In genomic region chr4:112112590-112113170, GRCh38 we compare ENCODE assay signal across 18 cellular contexts. TPM values are rescaled to one million over a fixed set of nuclear protein-coding genes. Genes with fewer than 3 reads are reported as not detected.
DNase-seq lines count a peak whose midpoint lies in the region; ATAC-seq and TF ChIP-seq lines count a peak whose summit lies in the region.
"Had no signal": no experiment of that assay in that cellular context is flagged by ENCODE, and none has a peak within 500 bp of the region (broad histone marks: within the 10 kb centered on the region; RNA-seq: fewer than 3 reads in every experiment).

No MANE protein-coding gene starts in this region.

- no peaks in the 10 kb centered on the region for H3K27me3 ChIP-seq in uterus

- no peak overlapping the region for H3K4me3 ChIP-seq in uterus
- H3K4me3 ChIP-seq: HAP-1 had no signal

- H3K9me3 ChIP-seq in uterus = no peaks in the 10 kb centered on the region
- H3K9me3 ChIP-seq: HAP-1 had no signal

- H3K27ac ChIP-seq in VCaP = peak overlapping the region; percentile 96
- no peak overlapping the region for H3K27ac ChIP-seq in uterus

- TF ChIP-seq POLR2A in uterus (IDR thresholded peaks at IDR 0.05) = no peak

- no peak for DNase-seq in activated CD4-positive, alpha-beta T cell treated with anti-CD3 and anti-CD28 coated beads for 36 hours
- DNase-seq in activated CD4-positive, alpha-beta T cell treated with anti-CD3 and anti-CD28 coated beads for 4 hours = no peak
- DNase-seq in left lobe of liver (ENCODE audit: low spot score) = no peak
- no peak for DNase-seq in NOMO-1 treated with DMSO at 0.1 percent for 48 hours (lab: John Stamatoyannopoulos, UW; ENCODE audit: unreplicated experiment)
- DNase-seq in uterus = no peak
- DNase-seq in left cardiac atrium = no peak
- DNase-seq: activated CD4-positive, alpha-beta T cell treated with anti-CD3 and anti-CD28 coated beads, Interleukin-2, amount 50 U/mL, for 1 hour; activated T-cell treated with anti-CD3 and anti-CD28 coated beads, Interleukin-2, amount 50 U/mL, for 4 hours; DMS79 treated with DMSO at 0.1 percent for 48 hours; left ventricle myocardium superior; right cardiac atrium; Right ventricle myocardium superior; stimulated activated CD4-positive, alpha-beta T cell treated with anti-CD3 and anti-CD28 coated beads, Interleukin-2, amount 100 ng/mL, for 24 hours; stimulated activated CD8-positive, alpha-beta memory T cell treated with anti-CD3 and anti-CD28 coated beads, Interleukin-4, amount 100 ng/mL, for 48 hours; T1000 had no signal

- H3K27me3 Mint-ChIP-seq in activated CD4-positive, alpha-beta T cell treated with anti-CD3 and anti-CD28 coated beads for 36 hours = no peaks in the 10 kb centered on the region
- H3K27me3 Mint-ChIP-seq in stimulated activated memory B cell treated with anti-CD40 and anti-IgM and Interleukin-4, amounts not matched to agents 10 μg/mL and 1 μg/mL and 100 μg/mL, for 72 hours = no peaks in the 10 kb centered on the region

- CTCF ChIA-PET in activated CD4-positive, alpha-beta T cell treated with anti-CD3 and anti-CD28 coated beads for 36 hours (lab: Charles Lee) = interaction anchor here (1.0 kb wide), 2 partner anchors 11 to 13 kb away, joined by 4 read pairs; no protein-coding TSS in a partner anchor

- TF ChIP-seq CTCF in VCaP (conservative IDR thresholded peaks at IDR 0.05) = no peak
- TF ChIP-seq CTCF in uterus (IDR thresholded peaks at IDR 0.05) = no peak

- no peaks in the 10 kb centered on the region for H3K9me3 Mint-ChIP-seq in activated CD4-positive, alpha-beta T cell treated with anti-CD3 and anti-CD28 coated beads for 36 hours (ENCODE audit: low read depth)
- H3K9me3 Mint-ChIP-seq in stimulated activated memory B cell treated with anti-CD40 and anti-IgM and Interleukin-4, amounts not matched to agents 10 μg/mL and 1 μg/mL and 100 μg/mL, for 72 hours = no peaks in the 10 kb centered on the region
- H3K9me3 Mint-ChIP-seq: activated T-cell treated with anti-CD3 and anti-CD28 coated beads, Interleukin-2, amount 50 U/mL, for 4 hours had no signal

- no peaks in the 10 kb centered on the region for H3K36me3 Mint-ChIP-seq in activated CD4-positive, alpha-beta T cell treated with anti-CD3 and anti-CD28 coated beads for 36 hours (ENCODE audit: low read depth)
- H3K36me3 Mint-ChIP-seq in stimulated activated memory B cell treated with anti-CD40 and anti-IgM and Interleukin-4, amounts not matched to agents 10 μg/mL and 1 μg/mL and 100 μg/mL, for 72 hours = no peaks in the 10 kb centered on the region

- intact Hi-C loops in activated CD4-positive, alpha-beta T cell treated with anti-CD3 and anti-CD28 coated beads for 36 hours (cut with DNase I, micrococcal nuclease) = no loop called here
- intact Hi-C loops in uterus (cut with DNase I; ENCODE audit: low total_unique reads) = no loop called here
- intact Hi-C loops in left cardiac atrium (cut with DNase I) = loop anchor here in 1 of 2 donors (10.0 kb wide), 1 partner anchor 492 kb away; no protein-coding TSS in a partner anchor

- no peaks in the 10 kb centered on the region for H3K4me1 ChIP-seq in uterus

- POLR2A ChIA-PET in activated CD4-positive, alpha-beta T cell treated with anti-CD3 and anti-CD28 coated beads for 36 hours (lab: Charles Lee) = no interaction called here

- H3K4me1 Mint-ChIP-seq in activated CD4-positive, alpha-beta T cell treated with anti-CD3 and anti-CD28 coated beads for 36 hours = peaks cover 9% of the 10 kb centered on the region
- H3K4me1 Mint-ChIP-seq in stimulated activated memory B cell treated with anti-CD40 and anti-IgM and Interleukin-4, amounts not matched to agents 10 μg/mL and 1 μg/mL and 100 μg/mL, for 72 hours = peaks cover 6% of the 10 kb centered on the region

- H3K4me3 Mint-ChIP-seq in activated CD4-positive, alpha-beta T cell treated with anti-CD3 and anti-CD28 coated beads for 36 hours = no peak overlapping the region
- H3K4me3 Mint-ChIP-seq in stimulated activated memory B cell treated with anti-CD40 and anti-IgM and Interleukin-4, amounts not matched to agents 10 μg/mL and 1 μg/mL and 100 μg/mL, for 72 hours = no peak overlapping the region
- H3K4me3 Mint-ChIP-seq: activated T-cell treated with anti-CD3 and anti-CD28 coated beads, Interleukin-2, amount 50 U/mL, for 4 hours had no signal

- H3K27ac Mint-ChIP-seq in activated CD4-positive, alpha-beta T cell treated with anti-CD3 and anti-CD28 coated beads for 36 hours = peak overlapping the region; percentile 6
- no peak overlapping the region for H3K27ac Mint-ChIP-seq in stimulated activated memory B cell treated with anti-CD40 and anti-IgM and Interleukin-4, amounts not matched to agents 10 μg/mL and 1 μg/mL and 100 μg/mL, for 72 hours

- no peaks in the 10 kb centered on the region for H3K36me3 ChIP-seq in uterus
- H3K36me3 ChIP-seq: HAP-1 had no signal

- no peak for ATAC-seq in activated CD4-positive, alpha-beta T cell treated with anti-CD3 and anti-CD28 coated beads for 36 hours
- ATAC-seq in left lobe of liver (peak; percentile 42), left cardiac atrium (no peak)
- no peak for ATAC-seq in stimulated activated memory B cell treated with anti-CD40 and anti-IgM and Interleukin-4, amounts not matched to agents 10 μg/mL and 1 μg/mL and 100 μg/mL, for 72 hours
- ATAC-seq: activated T-cell treated with anti-CD3 and anti-CD28 coated beads, Interleukin-2, amount 50 U/mL, for 4 hours; left ventricle myocardium superior had no signal

RNA-seq across cellular contexts. Expression of gene FAM241A, which starts 32.6 kb away (rescaled TPM):
- 1 to 10 TPM; 3.2 to 3.5 TPM for total RNA-seq in activated CD4-positive, alpha-beta T cell treated with anti-CD3 and anti-CD28 coated beads for 36 hours
- total RNA-seq in left lobe of liver (1.0 TPM), uterus (1 to 10 TPM; 2.3 to 8.5 (median 3.5) TPM), left cardiac atrium (1 to 10 TPM; 5.0 to 7.7 TPM)
